ENCODE assay signal across 1 cellular context in genomic region chr17:66784621-66785364, GRCh38.
TF ChIP-seq lines count a peak whose summit lies in the region.

No MANE protein-coding gene starts in this region.

TF ChIP-seq in HepG2, 621 proteins besides CTCF, POLR2A, EP300 and RAD21:
- TF ChIP-seq SIN3B (IDR thresholded peaks at IDR 0.05; ENCODE audit: low read length) (no peak), CCDC6 (CRISPR knock-in tag; IDR thresholded peaks at IDR 0.05) (no peak), HES4 (CRISPR knock-in tag; IDR thresholded peaks at IDR 0.05; ENCODE audit: borderline replicate concordance) (no peak), ZNF562 (CRISPR knock-in tag; IDR thresholded peaks at IDR 0.05; ENCODE audit: borderline replicate concordance) (no peak), GATAD1 (CRISPR knock-in tag; IDR thresholded peaks at IDR 0.05) (no peak), ZNF792 (CRISPR knock-in tag; IDR thresholded peaks at IDR 0.05) (no peak)
- TF ChIP-seq, protein P1, sequence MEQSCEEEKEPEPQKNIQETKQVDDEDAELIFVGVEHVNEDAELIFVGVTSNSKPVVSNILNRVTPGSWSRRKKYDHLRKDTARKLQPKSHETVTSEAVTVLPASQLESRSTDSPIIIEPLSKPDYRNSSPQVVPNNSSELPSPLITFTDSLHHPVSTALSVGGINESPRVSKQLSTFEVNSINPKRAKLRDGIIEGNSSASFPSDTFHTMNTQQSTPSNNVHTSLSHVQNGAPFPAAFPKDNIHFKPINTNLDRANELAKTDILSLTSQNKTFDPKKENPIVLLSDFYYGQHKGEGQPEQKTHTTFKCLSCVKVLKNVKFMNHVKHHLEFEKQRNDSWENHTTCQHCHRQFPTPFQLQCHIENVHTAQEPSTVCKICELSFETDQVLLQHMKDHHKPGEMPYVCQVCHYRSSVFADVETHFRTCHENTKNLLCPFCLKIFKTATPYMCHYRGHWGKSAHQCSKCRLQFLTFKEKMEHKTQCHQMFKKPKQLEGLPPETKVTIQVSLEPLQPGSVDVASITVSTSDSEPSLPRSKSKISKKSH (CRISPR knock-in tag; IDR thresholded peaks at IDR 0.05; ENCODE audit: borderline replicate concordance), result 0 out of 2 replicates have a peak, but pooled peaks have one; percentile 33
